In genomic region chr6:35170891-35171290, GRCh38 we compare ENCODE assay signal across 1 cellular context.
TF ChIP-seq lines count a peak whose summit lies in the region.

No MANE protein-coding gene starts in this region.

TF ChIP-seq in IMR-90, 13 proteins besides CTCF, POLR2A, EP300 and RAD21 (continued from another document):
- TF ChIP-seq NFE2L2 (IDR thresholded peaks at IDR 0.05; ENCODE audit: low read depth, low read length) (no peak), MAZ (IDR thresholded peaks at IDR 0.05; ENCODE audit: borderline replicate concordance, low read depth, low read length) (no peak), USF2 (IDR thresholded peaks at IDR 0.05; ENCODE audit: low read depth, low read length) (no peak), SMC3 (IDR thresholded peaks at IDR 0.05; ENCODE audit: low read depth, low read length) (no peak), BHLHE40 (IDR thresholded peaks at IDR 0.05; ENCODE audit: low read depth, low read length) (no peak), CHD1 (IDR thresholded peaks at IDR 0.05; ENCODE audit: low read depth, low read length) (no peak), FOS (IDR thresholded peaks at IDR 0.05; ENCODE audit: low read depth, low read length) (no peak), RFX5 (IDR thresholded peaks at IDR 0.05; ENCODE audit: low read depth, low read length) (no peak)
